ENCODE assay signal across 25 cellular contexts in the genomic region with DNA sequence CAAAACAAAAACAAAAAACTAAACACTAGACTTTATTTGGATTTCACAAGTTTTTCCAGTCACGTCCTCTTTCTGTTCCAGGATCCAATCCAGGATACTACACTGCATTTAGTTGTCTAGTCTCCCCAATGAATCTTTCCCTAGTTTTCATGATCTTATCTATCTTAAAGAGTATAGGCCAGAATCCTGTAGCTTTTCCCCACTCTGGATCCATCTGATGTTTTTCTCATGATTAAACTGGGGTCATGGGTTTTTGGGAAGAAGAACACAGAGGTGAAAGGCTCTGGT.
DNase-seq lines count a peak whose midpoint lies in the region; FAIRE-seq and TF ChIP-seq lines count a peak whose summit lies in the region.
"Had no signal": no experiment of that assay in that cellular context is flagged by ENCODE, and none has a peak within 500 bp of the region (broad histone marks: within the 10 kb centered on the region; RNA-seq: fewer than 3 reads in every experiment).

No MANE protein-coding gene starts in this region.

- no peaks in the 10 kb centered on the region for H3K79me2 ChIP-seq in GM23248 (ENCODE audit: insufficient read depth)
- H3K79me2 ChIP-seq: hepatocyte had no signal

- no peak overlapping the region for H3K23ac ChIP-seq in mesenchymal stem cell (ENCODE audit: low read length in 2 of 2)

- 21 to 22% methylated on average over 1 of the region's 1 CpG for WGBS in GM23248 (ENCODE audit: low coverage in 1 of 2, low lambda C conversion rate in 2 of 2, missing lambda C conversion rate in 2 of 2), 2 experiments
- 65% methylated on average over 1 of the region's 1 CpG for WGBS in mesenchymal stem cell
- 53 to 77% methylated on average over 1 of the region's 1 CpG for WGBS in testis, 2 donors

- H3K27me3 ChIP-seq in GM23248 (replicated peaks; ENCODE audit: insufficient read depth): no peaks in the 10 kb centered on the region
- H3K27me3 ChIP-seq in ascending aorta: no peaks in the 10 kb centered on the region
- H3K27me3 ChIP-seq in mesenchymal stem cell (ENCODE audit: control insufficient read depth in 1 of 2, insufficient read depth in 1 of 2, low read length in 2 of 2): no peaks in the 10 kb centered on the region
- H3K27me3 ChIP-seq in testis: no peaks in the 10 kb centered on the region
- H3K27me3 ChIP-seq: BLaER1 treated with 17β-estradiol and CSF1 and Interleukin-3, amounts not matched to agents 10 nM and 100 nM; foreskin keratinocyte; hepatocyte; transverse colon had no signal

- H2BK5ac ChIP-seq in mesenchymal stem cell (ENCODE audit: low read depth, low read length, poor library complexity, severe bottlenecking): no peak overlapping the region

- intact Hi-C loops in ascending aorta (cut with DNase I): no loop called here
- intact Hi-C loops in testis (cut with DNase I; ENCODE audit: low total_unique reads): no loop called here

- no peaks in the 10 kb centered on the region for H4K20me1 ChIP-seq in GM23248 (ENCODE audit: insufficient read depth)
- H4K20me1 ChIP-seq: BLaER1 treated with 17β-estradiol and CSF1 and Interleukin-3, amounts not matched to agents 10 nM and 100 nM had no signal

- no peak for FAIRE-seq in GM12892 (lab: Jason Lieb, UNC)

- H3K9me3 ChIP-seq in GM23248 (ENCODE audit: low read depth) (no peaks in the 10 kb centered on the region), ascending aorta (no peaks in the 10 kb centered on the region), mesenchymal stem cell (ENCODE audit: control insufficient read depth, low read length) (no peaks in the 10 kb centered on the region), testis (no peaks in the 10 kb centered on the region)
- H3K9me3 ChIP-seq: BLaER1 treated with 17β-estradiol and CSF1 and Interleukin-3, amounts not matched to agents 10 nM and 100 nM; transverse colon had no signal

- H2BK120ac ChIP-seq in mesenchymal stem cell (ENCODE audit: low read depth, low read length): no peak overlapping the region

- H2AK5ac ChIP-seq in mesenchymal stem cell (ENCODE audit: low read length, severe bottlenecking): no peak overlapping the region

- H3K79me1 ChIP-seq in mesenchymal stem cell (replicated peaks; ENCODE audit: low read length, poor library complexity, severe bottlenecking): no peaks in the 10 kb centered on the region

- no peak for DNase-seq in GM23248
- DNase-seq in ascending aorta (ENCODE audit: low spot score in 2 of 2): no peak
- DNase-seq in mesenchymal stem cell: peak; percentile 9
- DNase-seq in testis: no peak
- DNase-seq in NCI-H524 treated with DMSO at 0.1 percent for 48 hours (lab: John Stamatoyannopoulos, UW): no peak
- DNase-seq in GM12892 (ENCODE audit: insufficient read length): no peak
- no peak for DNase-seq in NCI-H2029 treated with DMSO at 0.1 percent for 48 hours (lab: John Stamatoyannopoulos, UW)
- DNase-seq: activated CD8-positive, alpha-beta T cell treated with anti-CD3 and anti-CD28 coated beads for 36 hours; activated effector memory CD4-positive, alpha-beta T cell treated with anti-CD3 and anti-CD28 coated beads, Interleukin-2, amount 50 U/mL, for 16 hours; activated naive CD8-positive, alpha-beta T cell treated with anti-CD3 and anti-CD28 coated beads, Interleukin-2, amount 10 ng/mL, durations not matched to agents 7 days and 5 days; COR-L47; DMS53; effector CD4-positive, alpha-beta T cell; GDM1; NCI-H1417 treated with DMSO at 0.1 percent for 48 hours; NCI-H2107; NCI-H446 treated with DMSO at 0.1 percent for 48 hours; T-helper 17 cell; transverse colon had no signal

- no peak overlapping the region for H2AFZ ChIP-seq in GM23248
- H2AFZ ChIP-seq in mesenchymal stem cell (ENCODE audit: low read depth, low read length): no peak overlapping the region
- H2AFZ ChIP-seq: hepatocyte had no signal

- H2BK15ac ChIP-seq in mesenchymal stem cell (ENCODE audit: low read depth, poor library complexity, severe bottlenecking): no peak overlapping the region

- H3K4me3 ChIP-seq in GM23248: no peak overlapping the region
- no peak overlapping the region for H3K4me3 ChIP-seq in ascending aorta
- no peak overlapping the region for H3K4me3 ChIP-seq in mesenchymal stem cell (ENCODE audit: insufficient read depth in 1 of 2, low read depth in 1 of 2, low read length in 2 of 2)
- H3K4me3 ChIP-seq in testis: no peak overlapping the region
- H3K4me3 ChIP-seq: BLaER1 treated with 17β-estradiol and CSF1 and Interleukin-3, amounts not matched to agents 10 nM and 100 nM; hepatocyte; skin epidermis; transverse colon had no signal

- no peak overlapping the region for H3K4ac ChIP-seq in mesenchymal stem cell (ENCODE audit: low read depth in 1 of 2, low read length in 2 of 2)

- H3K4me2 ChIP-seq in GM23248 (ENCODE audit: unreplicated experiment) (peak overlapping the region; percentile 39), mesenchymal stem cell (ENCODE audit: low read length, poor library complexity, severe bottlenecking) (no peak overlapping the region)
- H3K4me2 ChIP-seq: BLaER1 treated with 17β-estradiol and CSF1 and Interleukin-3, amounts not matched to agents 10 nM and 100 nM; hepatocyte; KMS-11 had no signal

- peak overlapping the region; percentile 63 for H3K27ac ChIP-seq in GM23248
- peak overlapping the region; percentile 73 to 88 for H3K27ac ChIP-seq in ascending aorta
- H3K27ac ChIP-seq in mesenchymal stem cell (ENCODE audit: low read length, poor library complexity, severe bottlenecking): no peak overlapping the region
- H3K27ac ChIP-seq in testis: peak overlapping the region; percentile 45 to 46
- H3K27ac ChIP-seq: BLaER1 treated with 17β-estradiol and CSF1 and Interleukin-3, amounts not matched to agents 10 nM and 100 nM; foreskin keratinocyte; hepatocyte; KMS-11; RWPE1 had no signal

- H3K9me2 ChIP-seq in GM23248 (ENCODE audit: insufficient read depth): no peaks in the 10 kb centered on the region; the same call in 1 of the 2 replicates

- H4K8ac ChIP-seq in mesenchymal stem cell (ENCODE audit: low read length): no peak overlapping the region

- H3K14ac ChIP-seq in mesenchymal stem cell (ENCODE audit: low read length in 2 of 2): no peak overlapping the region

- TF ChIP-seq CTCF in ascending aorta (IDR thresholded peaks at IDR 0.05): no peak
- no peak for TF ChIP-seq CTCF in testis (IDR thresholded peaks at IDR 0.05)

- H3F3A ChIP-seq in GM23248 (ENCODE audit: insufficient read depth): peaks cover 19% of the 10 kb centered on the region

- TF ChIP-seq POLR2A in testis (IDR thresholded peaks at IDR 0.05) (no peak), GM12892 (IDR thresholded peaks at IDR 0.05; ENCODE audit: low read depth, low read length) (no peak)

- H3K9ac ChIP-seq in GM23248 (0 out of 2 replicates have a peak overlapping the region, but pooled peaks have one; percentile 17), mesenchymal stem cell (ENCODE audit: low read length) (no peak overlapping the region)
- H3K9ac ChIP-seq: BLaER1 treated with 17β-estradiol and CSF1 and Interleukin-3, amounts not matched to agents 10 nM and 100 nM; KMS-11 had no signal

- H3K36me3 ChIP-seq in GM23248 (ENCODE audit: low read depth) (0 out of 2 replicates have a peak, but pooled peaks cover 3% of the 10 kb centered on the region), ascending aorta (peaks cover 21 to 42% of the 10 kb centered on the region in 2 donors), mesenchymal stem cell (ENCODE audit: control insufficient read depth in 1 of 2, insufficient read depth in 2 of 2, low read depth in 1 of 2, low read length in 2 of 2) (peaks cover 0 to 50% of the 10 kb centered on the region in 2 experiments), testis (ENCODE audit: low read depth, missing control alignments) (no peaks in the 10 kb centered on the region)
- H3K36me3 ChIP-seq: BLaER1 treated with 17β-estradiol and CSF1 and Interleukin-3, amounts not matched to agents 10 nM and 100 nM; transverse colon had no signal

- H2BK12ac ChIP-seq in mesenchymal stem cell (ENCODE audit: low read length in 2 of 2): no peak overlapping the region

- in situ Hi-C loops in GM23248 (cut with MboI): loop anchor here (25.0 kb wide), 1 partner anchor 290 kb away; the partner anchor contains the start of gene FAM98A

- H3K18ac ChIP-seq in mesenchymal stem cell (ENCODE audit: low read depth in 1 of 2, low read length in 2 of 2): no peak overlapping the region

- no peak overlapping the region for H4K91ac ChIP-seq in mesenchymal stem cell (ENCODE audit: low read length)

- H3K4me1 ChIP-seq in GM23248 (ENCODE audit: insufficient read depth) (peaks cover 15% of the 10 kb centered on the region), ascending aorta (peaks cover 7 to 36% of the 10 kb centered on the region in 2 donors), mesenchymal stem cell (ENCODE audit: control insufficient read depth, insufficient read depth, low read depth, low read length) (no peaks in the 10 kb centered on the region), testis (no peaks in the 10 kb centered on the region)
- H3K4me1 ChIP-seq: BLaER1 treated with 17β-estradiol and CSF1 and Interleukin-3, amounts not matched to agents 10 nM and 100 nM; foreskin keratinocyte had no signal
